ENCODE assay signal across 12 cellular contexts in the genomic region with DNA sequence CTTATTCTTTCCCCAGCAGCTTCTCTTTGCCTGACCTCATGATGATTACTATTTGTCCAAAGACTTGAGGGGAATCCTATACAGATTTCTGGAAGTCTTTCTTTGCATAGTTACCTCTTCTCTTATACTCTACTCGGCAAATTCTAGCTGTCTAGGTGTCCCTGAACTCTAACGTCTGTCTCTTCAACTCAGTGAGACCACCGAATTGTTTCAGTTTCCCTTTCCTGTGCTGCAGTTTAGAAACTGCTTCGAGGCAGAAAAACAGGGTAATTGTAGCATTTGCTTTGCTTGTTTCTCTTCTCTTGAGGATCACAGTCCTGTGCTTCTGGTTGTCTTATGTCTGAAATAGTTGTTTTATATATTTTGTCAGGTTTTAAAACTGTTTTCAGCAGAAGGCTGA.
DNase-seq lines count a peak whose midpoint lies in the region; ATAC-seq lines count a peak whose summit lies in the region.
"Had no signal": no experiment of that assay in that cellular context is flagged by ENCODE, and none has a peak within 500 bp of the region (broad histone marks: within the 10 kb centered on the region; RNA-seq: fewer than 3 reads in every experiment).

No MANE protein-coding gene starts in this region.

- peaks cover 49% of the 10 kb centered on the region for H3K4me1 ChIP-seq in adipocyte (ENCODE audit: control insufficient read depth, insufficient read depth, low read length)
- H3K4me1 ChIP-seq: lower lobe of right lung had no signal

- H3K9me3 ChIP-seq in adipocyte (ENCODE audit: control insufficient read depth, low read length): no peaks in the 10 kb centered on the region
- H3K9me3 ChIP-seq: lower lobe of right lung had no signal

- H3K27me3 ChIP-seq in adipocyte (replicated peaks; ENCODE audit: control insufficient read depth, insufficient read depth, low read length): no peaks in the 10 kb centered on the region

- H3K9ac ChIP-seq in adipocyte (ENCODE audit: low read length): peak overlapping the region; percentile 68

- peak overlapping the region; percentile 65 for H3K4me3 ChIP-seq in adipocyte (ENCODE audit: low read length)
- H3K4me3 ChIP-seq: lower lobe of right lung had no signal

- ATAC-seq in GM18517 (IDR thresholded peaks at IDR 0.05; ENCODE audit: unreplicated experiment): peak; percentile 96
- ATAC-seq in GM21515 (IDR thresholded peaks at IDR 0.05; ENCODE audit: unreplicated experiment): peak; percentile 90
- ATAC-seq in HG03103 (IDR thresholded peaks at IDR 0.05; ENCODE audit: low read depth, unreplicated experiment): peak; percentile 80
- ATAC-seq: HCT116, lower lobe of right lung, Right ventricle myocardium inferior had no signal

- H3K36me3 ChIP-seq in adipocyte (ENCODE audit: control insufficient read depth, insufficient read depth, low read length, severe bottlenecking): no peaks in the 10 kb centered on the region
- H3K36me3 ChIP-seq: lower lobe of right lung had no signal

- DNase-seq in adipocyte (ENCODE audit: low read depth): peak; percentile 15
- no peak for DNase-seq in NCI-H510A (lab: John Stamatoyannopoulos, UW)
- DNase-seq in NCI-H345 (lab: John Stamatoyannopoulos, UW): no peak
- no peak for DNase-seq in epidermal melanocyte (ENCODE audit: insufficient read length, low spot score)
- no peak for DNase-seq in activated CD4-positive, CD25-positive, alpha-beta regulatory T cell (lab: John Stamatoyannopoulos, UW)
- DNase-seq: lower lobe of right lung, NCI-H187 had no signal
